In genomic region chr14:91027556-91027955, GRCh38 we compare ENCODE assay signal across 14 cellular contexts. TPM values are rescaled to one million over a fixed set of nuclear protein-coding genes. Genes with fewer than 3 reads are reported as not detected.
DNase-seq lines count a peak whose midpoint lies in the region; ATAC-seq and TF ChIP-seq lines count a peak whose summit lies in the region.
"Had no signal": no experiment of that assay in that cellular context is flagged by ENCODE, and none has a peak within 500 bp of the region (broad histone marks: within the 10 kb centered on the region; RNA-seq: fewer than 3 reads in every experiment).

No MANE protein-coding gene starts in this region.

- H3K4me3 Mint-ChIP-seq in activated T-cell treated with anti-CD3 and anti-CD28 coated beads, Interleukin-2, amount 50 U/mL, for 72 hours: no peak overlapping the region
- H3K4me3 Mint-ChIP-seq in activated T-cell treated with anti-CD3 and anti-CD28 coated beads, Interleukin-2, amount 50 U/mL, for 4 hours: no peak overlapping the region

- peak overlapping the region; percentile 1 for H3K27ac Mint-ChIP-seq in activated T-cell treated with anti-CD3 and anti-CD28 coated beads, Interleukin-2, amount 50 U/mL, for 72 hours

- H3K9me3 Mint-ChIP-seq in activated T-cell treated with anti-CD3 and anti-CD28 coated beads, Interleukin-2, amount 50 U/mL, for 72 hours: no peaks in the 10 kb centered on the region
- no peaks in the 10 kb centered on the region for H3K9me3 Mint-ChIP-seq in activated T-cell treated with anti-CD3 and anti-CD28 coated beads, Interleukin-2, amount 50 U/mL, for 4 hours
- H3K9me3 Mint-ChIP-seq: CD4-positive, CD25-positive, alpha-beta regulatory T cell had no signal

- H3K9ac ChIP-seq in rectal smooth muscle tissue (ENCODE audit: low read length): no peak overlapping the region
- H3K9ac ChIP-seq: BLaER1 treated with 17β-estradiol and CSF1 and Interleukin-3, amounts not matched to agents 10 nM and 100 nM; GM23248 had no signal

- H3K4me3 ChIP-seq in fibroblast of villous mesenchyme (ENCODE audit: low read depth, low read length): no peak overlapping the region
- H3K4me3 ChIP-seq in rectal smooth muscle tissue (ENCODE audit: low read length): no peak overlapping the region
- H3K4me3 ChIP-seq: BLaER1 treated with 17β-estradiol and CSF1 and Interleukin-3, amounts not matched to agents 10 nM and 100 nM; GM23248 had no signal

- H3K36me3 ChIP-seq in rectal smooth muscle tissue (ENCODE audit: control insufficient read depth, insufficient read depth, low read length): no peaks in the 10 kb centered on the region
- H3K36me3 ChIP-seq: BLaER1 treated with 17β-estradiol and CSF1 and Interleukin-3, amounts not matched to agents 10 nM and 100 nM had no signal

- H3K27ac ChIP-seq in rectal smooth muscle tissue (ENCODE audit: low read depth, low read length): peak overlapping the region; percentile 59
- H3K27ac ChIP-seq: BLaER1 treated with 17β-estradiol and CSF1 and Interleukin-3, amounts not matched to agents 10 nM and 100 nM; GM23248 had no signal

- peaks cover 1 to 5% of the 10 kb centered on the region in 2 donors for H3K36me3 Mint-ChIP-seq in activated T-cell treated with anti-CD3 and anti-CD28 coated beads, Interleukin-2, amount 50 U/mL, for 72 hours (ENCODE audit: insufficient read depth in 2 of 2)
- peaks cover 8% of the 10 kb centered on the region for H3K36me3 Mint-ChIP-seq in activated T-cell treated with anti-CD3 and anti-CD28 coated beads, Interleukin-2, amount 50 U/mL, for 4 hours (ENCODE audit: insufficient read depth)

- no peaks in the 10 kb centered on the region for H3K27me3 Mint-ChIP-seq in activated T-cell treated with anti-CD3 and anti-CD28 coated beads, Interleukin-2, amount 50 U/mL, for 72 hours (ENCODE audit: low read depth)
- H3K27me3 Mint-ChIP-seq in activated T-cell treated with anti-CD3 and anti-CD28 coated beads, Interleukin-2, amount 50 U/mL, for 4 hours (ENCODE audit: low read depth): no peaks in the 10 kb centered on the region
- H3K27me3 Mint-ChIP-seq: CD4-positive, CD25-positive, alpha-beta regulatory T cell had no signal

- no peak for DNase-seq in activated T-cell treated with anti-CD3 and anti-CD28 coated beads, Interleukin-2, amount 50 U/mL, for 72 hours
- no peak for DNase-seq in activated T-cell treated with anti-CD3 and anti-CD28 coated beads, Interleukin-2, amount 50 U/mL, for 4 hours
- peak; percentile 9 for DNase-seq in fibroblast of villous mesenchyme (ENCODE audit: low read depth)
- no peak for DNase-seq in NCI-H524 treated with DMSO at 0.1 percent for 48 hours (lab: John Stamatoyannopoulos, UW)
- DNase-seq: ACHN; CD4-positive, CD25-positive, alpha-beta regulatory T cell; DMS 273 treated with DMSO at 0.1 percent for 48 hours; GM23248; IMR-90 had no signal

- H3K27me3 ChIP-seq in rectal smooth muscle tissue (ENCODE audit: control insufficient read depth, insufficient read depth, low read length): no peaks in the 10 kb centered on the region
- H3K27me3 ChIP-seq: BLaER1 treated with 17β-estradiol and CSF1 and Interleukin-3, amounts not matched to agents 10 nM and 100 nM had no signal

- no peak for ATAC-seq in activated T-cell treated with anti-CD3 and anti-CD28 coated beads, Interleukin-2, amount 50 U/mL, for 72 hours (replicated peaks in 1 of 2)
- ATAC-seq in activated T-cell treated with anti-CD3 and anti-CD28 coated beads, Interleukin-2, amount 50 U/mL, for 4 hours: no peak
- ATAC-seq in HG02870 (IDR thresholded peaks at IDR 0.05; ENCODE audit: unreplicated experiment): no peak
- ATAC-seq in HG03565 (IDR thresholded peaks at IDR 0.05; ENCODE audit: unreplicated experiment): no peak
- ATAC-seq: HCT116 had no signal

- peaks cover 29% of the 10 kb centered on the region for H3K4me1 ChIP-seq in rectal smooth muscle tissue (ENCODE audit: control insufficient read depth, insufficient read depth, low read length)

- no peak for TF ChIP-seq CTCF in fibroblast of villous mesenchyme (IDR thresholded peaks at IDR 0.05; ENCODE audit: insufficient read depth, low read depth, low read length)

- H3K4me1 Mint-ChIP-seq in activated T-cell treated with anti-CD3 and anti-CD28 coated beads, Interleukin-2, amount 50 U/mL, for 72 hours (ENCODE audit: low read depth): peaks cover 87% of the 10 kb centered on the region
- H3K4me1 Mint-ChIP-seq in activated T-cell treated with anti-CD3 and anti-CD28 coated beads, Interleukin-2, amount 50 U/mL, for 4 hours (ENCODE audit: low read depth): peaks cover 58% of the 10 kb centered on the region

RNA-seq across cellular contexts. Expression of gene RPS6KA5, which starts 32.9 kb away (rescaled TPM):
- total RNA-seq in activated T-cell treated with anti-CD3 and anti-CD28 coated beads, Interleukin-2, amount 50 U/mL, for 72 hours: 10 to 100 TPM; 18.5 to 30.3 TPM
- 10 to 100 TPM; 17.3 to 19.5 (median 19.4) TPM for total RNA-seq in activated T-cell treated with anti-CD3 and anti-CD28 coated beads, Interleukin-2, amount 50 U/mL, for 4 hours
- 0.86 and 0.97 TPM in 2 replicates for total RNA-seq in fibroblast of villous mesenchyme
